ENCODE assay signal across 12 cellular contexts in genomic region chr10:122485670-122486069, GRCh38. TPM values are rescaled to one million over a fixed set of nuclear protein-coding genes. Genes with fewer than 3 reads are reported as not detected.
DNase-seq lines count a peak whose midpoint lies in the region; ATAC-seq and TF ChIP-seq lines count a peak whose summit lies in the region.
"Had no signal": no experiment of that assay in that cellular context is flagged by ENCODE, and none has a peak within 500 bp of the region (broad histone marks: within the 10 kb centered on the region; RNA-seq: fewer than 3 reads in every experiment).

No MANE protein-coding gene starts in this region.

- H3K27me3 ChIP-seq in RWPE2 (ENCODE audit: insufficient read depth, poor library complexity, severe bottlenecking) = no peaks in the 10 kb centered on the region
- no peaks in the 10 kb centered on the region for H3K27me3 ChIP-seq in neural progenitor cell
- H3K27me3 ChIP-seq in body of pancreas = no peaks in the 10 kb centered on the region

- H2AFZ ChIP-seq in neural progenitor cell (replicated peaks) = no peak overlapping the region

- peak overlapping the region in 1 of 2 donors; percentile 11 for H3K4me3 Mint-ChIP-seq in CD14-positive monocyte
- H3K4me3 Mint-ChIP-seq in neural progenitor cell = no peak overlapping the region

- no peak overlapping the region for H3K4me2 ChIP-seq in neural progenitor cell

- ATAC-seq in RWPE2 (ENCODE audit: low read depth) = no peak
- ATAC-seq in body of pancreas = no peak

- no peaks in the 10 kb centered on the region for H4K20me1 ChIP-seq in neural progenitor cell (ENCODE audit: low read depth)

- no peak for TF ChIP-seq POLR2A in body of pancreas (IDR thresholded peaks at IDR 0.05)

- H3K79me2 ChIP-seq in neural progenitor cell (ENCODE audit: low read depth) = no peaks in the 10 kb centered on the region

- H3K4me1 ChIP-seq in RWPE2 (ENCODE audit: insufficient read depth, poor library complexity, severe bottlenecking) (no peaks in the 10 kb centered on the region), neural progenitor cell (peaks cover 14% of the 10 kb centered on the region), body of pancreas (no peaks in the 10 kb centered on the region)

- H3K9me3 ChIP-seq in RWPE2 (ENCODE audit: severe bottlenecking) (peaks cover 3% of the 10 kb centered on the region), neural progenitor cell (ENCODE audit: low read depth) (no peaks in the 10 kb centered on the region), body of pancreas (no peaks in the 10 kb centered on the region)

- H3F3A ChIP-seq in neural progenitor cell (ENCODE audit: low read depth) = no peaks in the 10 kb centered on the region

- H3K27ac Mint-ChIP-seq in CD14-positive monocyte (no peak overlapping the region), neural progenitor cell (peak overlapping the region; percentile 81)

- H3K27me3 Mint-ChIP-seq in CD14-positive monocyte (ENCODE audit: low read depth in 3 of 3) (peaks cover 16 to 44% (median 16%) of the 10 kb centered on the region in 3 donors), neural progenitor cell (ENCODE audit: insufficient read depth, low read depth) (peaks cover 10% of the 10 kb centered on the region)

- intact Hi-C loops in CD14-positive monocyte (cut with micrococcal nuclease) (no loop called here), body of pancreas (cut with DNase I) (no loop called here)

- H3K4me3 ChIP-seq in RWPE2 (ENCODE audit: severe bottlenecking) = no peak overlapping the region
- H3K4me3 ChIP-seq in fibroblast of the aortic adventitia (ENCODE audit: low read depth, low read length) = no peak overlapping the region
- H3K4me3 ChIP-seq in neural progenitor cell = no peak overlapping the region
- H3K4me3 ChIP-seq in body of pancreas = no peak overlapping the region

- H3K9ac ChIP-seq in neural progenitor cell = no peak overlapping the region

- H3K36me3 Mint-ChIP-seq in CD14-positive monocyte (no peaks in the 10 kb centered on the region), neural progenitor cell (peaks cover 4% of the 10 kb centered on the region)

- H3K9me3 Mint-ChIP-seq in CD14-positive monocyte = peaks cover 0 to 8% (median 5%) of the 10 kb centered on the region in 7 donors
- H3K9me3 Mint-ChIP-seq in neural progenitor cell = peaks cover 6% of the 10 kb centered on the region

- peaks cover 33% of the 10 kb centered on the region for H3K36me3 ChIP-seq in RWPE2 (ENCODE audit: low read depth)
- H3K36me3 ChIP-seq in neural progenitor cell = no peaks in the 10 kb centered on the region
- no peaks in the 10 kb centered on the region for H3K36me3 ChIP-seq in body of pancreas (replicated peaks in 1 of 2; ENCODE audit: insufficient read depth in 1 of 2, low read depth in 2 of 2)

- peaks cover 18% of the 10 kb centered on the region for H3K4me1 Mint-ChIP-seq in CD14-positive monocyte
- H3K4me1 Mint-ChIP-seq in neural progenitor cell = peaks cover 43% of the 10 kb centered on the region

- H3K27ac ChIP-seq in RWPE2 (ENCODE audit: poor library complexity, severe bottlenecking) (no peak overlapping the region), neural progenitor cell (no peak overlapping the region), body of pancreas (no peak overlapping the region)

- DNase-seq in CD14-positive monocyte (ENCODE audit: low spot score) (peak; percentile 16), RWPE2 (ENCODE audit: low spot score) (peak; percentile 9), fibroblast of the aortic adventitia (ENCODE audit: low read depth) (peak; percentile 45), neural progenitor cell (ENCODE audit: low spot score) (no peak), NCI-H2227 (lab: John Stamatoyannopoulos, UW; ENCODE audit: unreplicated experiment) (no peak), body of pancreas (no peak)
- no peak for DNase-seq in stimulated activated CD4-positive, alpha-beta T cell treated with anti-CD3 and anti-CD28 coated beads, Interleukin-15, amount 100 ng/mL, for 24 hours
- no peak for DNase-seq in stimulated activated CD4-positive, alpha-beta T cell treated with anti-CD3 and anti-CD28 coated beads, Interleukin-4, amount 100 ng/mL, for 24 hours
- DNase-seq: stimulated activated CD4-positive, alpha-beta T cell treated with anti-CD3 and anti-CD28 coated beads, Interleukin-12 subunit alpha, Interleukin-12 subunit beta, amount 100 ng/mL, for 4 hours; stimulated activated CD8-positive, alpha-beta memory T cell treated with anti-CD3 and anti-CD28 coated beads, Interleukin-4, amount 100 ng/mL, for 48 hours had no signal

- TF ChIP-seq CTCF in CD14-positive monocyte (IDR thresholded peaks at IDR 0.05) = no peak
- TF ChIP-seq CTCF in RWPE2 (IDR thresholded peaks at IDR 0.05; ENCODE audit: poor library complexity, severe bottlenecking) = no peak
- TF ChIP-seq CTCF in fibroblast of the aortic adventitia (IDR thresholded peaks at IDR 0.05; ENCODE audit: insufficient read depth, low read length) = no peak
- no peak for TF ChIP-seq CTCF in neural progenitor cell (IDR thresholded peaks at IDR 0.05)
- no peak for TF ChIP-seq CTCF in body of pancreas (IDR thresholded peaks at IDR 0.05)

- 43 to 51% methylated on average over 5 of the region's 5 CpGs for WGBS in body of pancreas, 2 donors

RNA-seq across cellular contexts. Expression of gene HTRA1, which starts 24.3 kb away (rescaled TPM):
- 1 to 10 TPM in 1 of 2 donors, under 1 TPM in 1; 0.84 to 4.7 TPM for polyA plus RNA-seq in CD14-positive monocyte
- 55.5 and 156 TPM in 2 replicates for total RNA-seq in fibroblast of the aortic adventitia (ENCODE audit: low replicate concordance)
- 12.2 and 17.0 TPM in 2 replicates for total RNA-seq in neural progenitor cell (ENCODE audit: low replicate concordance)
- 10 to 100 TPM; 29.3 to 36.6 TPM for total RNA-seq in body of pancreas

RNA-seq across cellular contexts. Expression of gene ARMS2, which starts 31.2 kb away (rescaled TPM):
- polyA plus RNA-seq in CD14-positive monocyte = not detected
- total RNA-seq in fibroblast of the aortic adventitia (ENCODE audit: low replicate concordance) = not detected in 2 replicates
- not detected in 2 replicates for total RNA-seq in neural progenitor cell (ENCODE audit: low replicate concordance)
- total RNA-seq in body of pancreas = not detected
- polyA plus RNA-seq: esophagus, neural cell had no signal

Comparison
In these comparisons a context has a peak if more than half of its experiments do, and no peak if none do; other contexts are left out.
1. DNase-seq: peak in CD14-positive monocyte (single experiment), RWPE2 (single experiment) and fibroblast of the aortic adventitia (single experiment); none in neural progenitor cell (single experiment), NCI-H2227 (single experiment), body of pancreas (0 of 4), stimulated activated CD4-positive, alpha-beta T cell treated with anti-CD3 and anti-CD28 coated beads, Interleukin-15, amount 100 ng/mL, for 24 hours (single experiment) and stimulated activated CD4-positive, alpha-beta T cell treated with anti-CD3 and anti-CD28 coated beads, Interleukin-4, amount 100 ng/mL, for 24 hours (single experiment).